Comparison of ENCODE assay signal across 8 cellular contexts in the genomic region with DNA sequence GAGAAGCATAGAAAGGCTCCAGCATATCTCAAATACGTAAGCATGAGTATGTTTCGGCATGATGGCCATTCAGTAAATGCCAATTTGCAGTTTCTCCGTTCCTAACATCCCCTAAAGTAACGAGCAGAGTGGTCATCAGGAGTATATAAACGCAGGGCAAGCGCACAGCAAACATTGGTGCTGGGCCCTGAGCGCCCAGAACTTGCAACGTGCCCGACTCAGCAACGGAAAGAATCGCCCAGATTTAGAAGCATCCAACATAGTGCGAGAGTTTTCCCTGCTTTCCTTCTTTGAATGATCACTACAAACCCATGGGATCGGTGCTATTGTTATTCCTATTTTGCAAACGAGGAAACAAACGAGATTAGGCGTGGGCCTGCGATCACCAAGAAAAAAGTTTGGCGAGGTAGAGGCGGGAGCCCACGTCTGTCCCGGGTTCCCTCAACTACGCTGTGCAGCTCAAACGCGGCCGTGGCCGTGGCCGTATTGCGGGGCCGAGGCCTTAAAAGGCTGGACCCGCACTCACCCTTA. TPM values are rescaled to one million over a fixed set of nuclear protein-coding genes. Genes with fewer than 3 reads are reported as not detected.
DNase-seq lines count a peak whose midpoint lies in the region; ATAC-seq and TF ChIP-seq lines count a peak whose summit lies in the region.

No MANE protein-coding gene starts in this region.

- peak; percentile 28 for ATAC-seq in effector memory CD8-positive, alpha-beta T cell (replicated peaks)
- ATAC-seq in naive B cell (ENCODE audit: low read depth in 2 of 2) (no peak), GM19328 (IDR thresholded peaks at IDR 0.05; ENCODE audit: unreplicated experiment) (no peak)

- no peak for TF ChIP-seq CTCF in GM06990 (IDR thresholded peaks at IDR 0.05; ENCODE audit: insufficient read depth, low read length, poor library complexity, severe bottlenecking)

- H3K4me3 ChIP-seq in GM06990 (replicated peaks; ENCODE audit: low read depth, low read length), result peak overlapping the region; percentile 98
- H3K4me3 ChIP-seq in NT2/D1 (ENCODE audit: insufficient read length, low read depth), result peak overlapping the region; percentile 90

- H3K36me3 ChIP-seq in GM06990 (ENCODE audit: control insufficient read depth, insufficient read depth, low read length), result peaks cover 29% of the 10 kb centered on the region
- H3K36me3 ChIP-seq in NT2/D1 (ENCODE audit: insufficient read depth, insufficient read length, low read length), result peaks cover 52% of the 10 kb centered on the region

- no peaks in the 10 kb centered on the region for H3K9me3 Mint-ChIP-seq in effector memory CD8-positive, alpha-beta T cell
- peaks cover 0 to 3% (median 0%) of the 10 kb centered on the region in 7 donors for H3K9me3 Mint-ChIP-seq in naive B cell

- H3K27me3 Mint-ChIP-seq in effector memory CD8-positive, alpha-beta T cell, result no peaks in the 10 kb centered on the region
- no peaks in the 10 kb centered on the region for H3K27me3 Mint-ChIP-seq in naive B cell

- H3K4me1 ChIP-seq in NT2/D1 (ENCODE audit: insufficient read depth, insufficient read length), result peaks cover 5% of the 10 kb centered on the region

- H3K9ac ChIP-seq in NT2/D1 (ENCODE audit: insufficient read length, low read depth), result peak overlapping the region; percentile 86

- H3K27me3 ChIP-seq in GM06990 (replicated peaks; ENCODE audit: control insufficient read depth, insufficient read depth, low read length), result no peaks in the 10 kb centered on the region
- no peaks in the 10 kb centered on the region for H3K27me3 ChIP-seq in NT2/D1 (ENCODE audit: insufficient read depth, insufficient read length)

- peak overlapping the region; percentile 99 for H3K27ac Mint-ChIP-seq in effector memory CD8-positive, alpha-beta T cell
- peak overlapping the region; percentile 97 to 100 (median 100) for H3K27ac Mint-ChIP-seq in naive B cell

- peak overlapping the region; percentile 89 to 90 for H3K4me3 Mint-ChIP-seq in effector memory CD8-positive, alpha-beta T cell
- peak overlapping the region; percentile 89 to 100 (median 98) for H3K4me3 Mint-ChIP-seq in naive B cell

- peaks cover 23 to 30% of the 10 kb centered on the region in 2 donors for H3K4me1 Mint-ChIP-seq in effector memory CD8-positive, alpha-beta T cell (ENCODE audit: low read depth in 2 of 2)
- peaks cover 23 to 36% (median 31%) of the 10 kb centered on the region in 3 donors for H3K4me1 Mint-ChIP-seq in naive B cell

- H3K36me3 Mint-ChIP-seq in effector memory CD8-positive, alpha-beta T cell (ENCODE audit: insufficient read depth), result peaks cover 58% of the 10 kb centered on the region
- H3K36me3 Mint-ChIP-seq in naive B cell, result peaks cover 14 to 24% of the 10 kb centered on the region in 2 donors

- no peaks in the 10 kb centered on the region for H3K9me3 ChIP-seq in NT2/D1 (ENCODE audit: insufficient read depth, low read length)

- DNase-seq in GM06990 (ENCODE audit: extremely low read depth, insufficient read length), result no peak
- no peak for DNase-seq in NT2/D1 (ENCODE audit: low read depth, low spot score)
- DNase-seq in effector memory CD8-positive, alpha-beta T cell, result peak in 1 of 3 experiments; percentile 28
- DNase-seq in naive B cell, result no peak
- no peak for DNase-seq in NCI-H1092 (lab: John Stamatoyannopoulos, UW)
- no peak for DNase-seq in NCI-H1436 treated with DMSO at 0.1 percent for 48 hours (lab: John Stamatoyannopoulos, UW)
- no peak for DNase-seq in activated gamma-delta T cell (lab: John Stamatoyannopoulos, UW)

RNA-seq across cellular contexts. Expression of gene RPS14, which starts 0.5 kb away (rescaled TPM):
- polyA plus RNA-seq in naive B cell (ENCODE audit: low read depth in 6 of 6), result 1,000 to 10,000 TPM; 4,594 to 6,671 (median 5,653) TPM

RNA-seq across cellular contexts. Expression of gene CD74, which starts 36.3 kb away (rescaled TPM):
- polyA plus RNA-seq in naive B cell (ENCODE audit: low read depth in 6 of 6), result over 10,000 TPM; 22,737 to 35,313 (median 25,671) TPM

RNA-seq across cellular contexts. Expression of gene NDST1, which starts 58.9 kb away (rescaled TPM):
- polyA plus RNA-seq in naive B cell (ENCODE audit: low read depth in 6 of 6), result 1 to 10 TPM in 2 of 6 donors, under 1 TPM in 4; 0.38 to 1.8 (median 0.73) TPM
